In the genomic region with DNA sequence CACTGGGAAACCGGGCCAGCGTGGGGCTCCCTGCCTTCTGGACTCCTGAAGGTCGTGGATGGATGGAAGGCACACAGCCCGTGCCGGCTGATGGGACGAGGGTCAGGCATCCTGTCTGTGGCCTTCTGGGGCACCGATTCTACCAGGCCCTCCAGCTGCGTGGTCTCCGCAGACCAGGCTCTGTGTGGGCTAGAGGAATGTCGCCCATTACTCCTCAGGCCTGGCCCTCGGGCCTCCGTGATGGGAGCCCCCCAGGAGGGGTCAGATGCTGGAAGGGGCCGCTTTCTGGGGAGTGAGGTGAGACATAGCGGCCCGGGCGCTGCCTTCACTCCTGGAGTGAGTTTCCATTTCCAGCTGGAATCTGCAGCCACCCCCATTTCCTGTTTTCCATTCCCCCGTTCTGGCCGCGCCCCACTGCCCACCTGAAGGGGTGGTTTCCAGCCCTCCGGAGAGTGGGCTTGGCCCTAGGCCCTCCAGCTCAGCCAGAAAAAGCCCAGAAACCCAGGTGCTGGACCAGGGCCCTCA, we compare ENCODE assay signal across 12 cellular contexts. TPM values are rescaled to one million over a fixed set of nuclear protein-coding genes. Genes with fewer than 3 reads are reported as not detected.
DNase-seq lines count a peak whose midpoint lies in the region; ATAC-seq and TF ChIP-seq lines count a peak whose summit lies in the region.
"Had no signal": no experiment of that assay in that cellular context is flagged by ENCODE, and none has a peak within 500 bp of the region (broad histone marks: within the 10 kb centered on the region; RNA-seq: fewer than 3 reads in every experiment).

No MANE protein-coding gene starts in this region.

- H3K9me3 ChIP-seq in PC-9 (ENCODE audit: insufficient read depth, low read depth) (no peaks in the 10 kb centered on the region), esophagus muscularis mucosa (no peaks in the 10 kb centered on the region), tibial artery (no peaks in the 10 kb centered on the region)

- POLR2A ChIA-PET in PC-9 (lab: Charles Lee; ENCODE audit: unreplicated experiment): no interaction called here

- TF ChIP-seq EP300 in esophagus muscularis mucosa (IDR thresholded peaks at IDR 0.05): no peak

- peaks cover 45% of the 10 kb centered on the region; the same call in 1 of the 2 replicates for H3F3A ChIP-seq in PC-9 (ENCODE audit: insufficient read depth, low read depth)

- H3K27me3 ChIP-seq in PC-9 (ENCODE audit: insufficient read depth, low read depth) (no peaks in the 10 kb centered on the region), esophagus muscularis mucosa (no peaks in the 10 kb centered on the region), tibial artery (no peaks in the 10 kb centered on the region)

- no peak for ATAC-seq in GM18519 (IDR thresholded peaks at IDR 0.05; ENCODE audit: low FRiP score, unreplicated experiment)
- ATAC-seq: activated T-cell treated with anti-CD3 and anti-CD28 coated beads, Interleukin-2, amount 50 U/mL, for 4 hours; naive thymus-derived CD4-positive, alpha-beta T cell had no signal

- no peak overlapping the region for H3K4me2 ChIP-seq in PC-9

- H3K27ac ChIP-seq in PC-9 (no peak overlapping the region), esophagus muscularis mucosa (replicated peaks in 1 of 4) (peak overlapping the region; percentile 52 to 71 (median 62)), tibial artery (peak overlapping the region; percentile 3 to 5)

- H3K36me3 ChIP-seq in PC-9 (ENCODE audit: low read depth) (no peaks in the 10 kb centered on the region), esophagus muscularis mucosa (peaks cover 5 to 73% (median 57%) of the 10 kb centered on the region in 4 donors), tibial artery (peaks cover 19 to 69% (median 34%) of the 10 kb centered on the region in 3 donors)

- 59% methylated on average over 20 of the region's 20 CpGs for WGBS in esophagus muscularis mucosa
- WGBS in lower leg skin, 2 donors: 58 to 71% methylated on average over 20 of the region's 20 CpGs

- H3K4me3 ChIP-seq in PC-9 (no peak overlapping the region), esophagus muscularis mucosa (no peak overlapping the region), tibial artery (no peak overlapping the region), lower leg skin (ENCODE audit: low read depth, poor library complexity, severe bottlenecking) (no peak overlapping the region)

- DNase-seq in PC-9 (no peak), esophagus muscularis mucosa (ENCODE audit: extremely low spot score) (no peak), mesenteric fat pad (ENCODE audit: low spot score) (peak; percentile 82), tibial artery (peak in 1 of 2 donors; percentile 44), SW 1271 (lab: John Stamatoyannopoulos, UW) (no peak), lower leg skin (ENCODE audit: low spot score in 2 of 2) (no peak), SIG-M5 (lab: John Stamatoyannopoulos, UW) (no peak)
- DNase-seq: activated CD4-positive, CD25-positive, alpha-beta regulatory T cell treated with anti-CD3 and anti-CD28 coated beads, Interleukin-2, amount 50 U/mL, for 72 hours; activated T-cell treated with anti-CD3 and anti-CD28 coated beads, Interleukin-2, amount 50 U/mL, for 4 hours; anterior cingulate cortex; naive thymus-derived CD4-positive, alpha-beta T cell had no signal

- CTCF ChIA-PET in PC-9 (lab: Charles Lee): interaction anchor here (0.6 kb wide), 1 partner anchor 25 kb away, joined by 4 read pairs; no protein-coding TSS in a partner anchor

- H3K4me1 ChIP-seq in PC-9 (replicated peaks; ENCODE audit: insufficient read depth): no peaks in the 10 kb centered on the region
- H3K4me1 ChIP-seq in esophagus muscularis mucosa: peaks cover 42 to 58% (median 53%) of the 10 kb centered on the region in 4 donors
- peaks cover 0 to 35% (median 4%) of the 10 kb centered on the region in 4 donors for H3K4me1 ChIP-seq in tibial artery

- BruUV-seq in PC-9 (replicated peaks; lab: Mats Ljungman, UMichigan): TSS peak; percentile 7

- no peaks in the 10 kb centered on the region for H3K9me2 ChIP-seq in PC-9 (ENCODE audit: insufficient read depth)

- peaks cover 18% of the 10 kb centered on the region; the same call in 1 of the 2 replicates for H4K20me1 ChIP-seq in PC-9 (ENCODE audit: insufficient read depth)

- TF ChIP-seq CTCF in PC-9 (conservative IDR thresholded peaks at IDR 0.05) (no peak), esophagus muscularis mucosa (IDR thresholded peaks at IDR 0.05) (no peak), tibial artery (IDR thresholded peaks at IDR 0.05) (no peak), lower leg skin (IDR thresholded peaks at IDR 0.05) (no peak)

- no peaks in the 10 kb centered on the region for H3K79me2 ChIP-seq in PC-9 (ENCODE audit: low read depth)

- H2AFZ ChIP-seq in PC-9: no peak overlapping the region

- intact Hi-C loops in PC-9 (cut with micrococcal nuclease; ENCODE audit: unreplicated experiment): loop anchor here (5.0 kb wide), 1 partner anchor 70 kb away; no protein-coding TSS in a partner anchor
- intact Hi-C loops in esophagus muscularis mucosa (cut with DNase I): no loop called here
- intact Hi-C loops in tibial artery (cut with DNase I; ENCODE audit: low total_unique reads): no loop called here
- intact Hi-C loops in lower leg skin (cut with DNase I; ENCODE audit: low total_unique reads): no loop called here

- no peak for TF ChIP-seq POLR2A in esophagus muscularis mucosa (IDR thresholded peaks at IDR 0.05; ENCODE audit: low read depth)
- TF ChIP-seq POLR2A in lower leg skin (IDR thresholded peaks at IDR 0.05): no peak

RNA-seq across cellular contexts. Expression of gene HIP1R, which starts 26.9 kb away (rescaled TPM):
- 33.1 and 47.4 TPM in 2 replicates for total RNA-seq in PC-9 (2021)
- total RNA-seq in esophagus muscularis mucosa: 10 to 100 TPM; 13.3 to 38.3 (median 23.7) TPM
- 30.2 TPM for total RNA-seq in mesenteric fat pad
- total RNA-seq in lower leg skin: 100 to 1,000 TPM; 188 to 342 (median 248) TPM

RNA-seq across cellular contexts. Expression of gene VPS37B, which starts 33.8 kb away (rescaled TPM):
- 51.4 and 53.5 TPM in 2 replicates for total RNA-seq in PC-9 (2021)
- 10 to 100 TPM; 21.2 to 52.4 (median 38.1) TPM for total RNA-seq in esophagus muscularis mucosa
- 27.5 TPM for total RNA-seq in mesenteric fat pad
- total RNA-seq in lower leg skin: 10 to 100 TPM; 27.7 to 47.8 (median 42.3) TPM
